ENCODE assay signal across 1 cellular context in genomic region chr20:50274570-50275430, GRCh38.
A peak's percentile ranks its signal among the peaks of the same experiment; 100 is the strongest.
TF ChIP-seq lines count a peak whose summit lies in the region.

No MANE protein-coding gene starts in this region.

TF ChIP-seq in HepG2, 621 proteins besides CTCF, POLR2A, EP300 and RAD21 (continued from another document and continues in another):
- TF ChIP-seq LCORL (IDR thresholded peaks at IDR 0.05) (no peak), LCORL (CRISPR knock-in tag; IDR thresholded peaks at IDR 0.05) (peak; percentile 96), GFI1 (CRISPR knock-in tag; IDR thresholded peaks at IDR 0.05; ENCODE audit: borderline replicate concordance) (no peak; the same call in 1 of the 2 replicates), NFE2L1 (CRISPR knock-in tag; IDR thresholded peaks at IDR 0.05; ENCODE audit: borderline replicate concordance) (no peak; the same call in 1 of the 2 replicates), POLR2G (IDR thresholded peaks at IDR 0.05; ENCODE audit: low read depth, low read length) (0 out of 2 replicates have a peak, but pooled peaks have one; percentile 37), RXRA (CRISPR knock-in tag; IDR thresholded peaks at IDR 0.05) (peak; percentile 99), ZFY (CRISPR knock-in tag; IDR thresholded peaks at IDR 0.05) (peak; percentile 82), ZNF577 (CRISPR knock-in tag; IDR thresholded peaks at IDR 0.05; ENCODE audit: borderline replicate concordance, low read depth) (0 out of 2 replicates have a peak, but pooled peaks have one; percentile 69), SNAPC5 (CRISPR knock-in tag; IDR thresholded peaks at IDR 0.05; ENCODE audit: borderline replicate concordance) (no peak), MLX (CRISPR knock-in tag; IDR thresholded peaks at IDR 0.05) (peak; percentile 95), ZHX1 (CRISPR knock-in tag; IDR thresholded peaks at IDR 0.05; ENCODE audit: low read depth) (peak; percentile 90; the same call in 1 of the 2 replicates), FOXA3 (CRISPR knock-in tag; IDR thresholded peaks at IDR 0.05) (peak; percentile 88), GMEB1 (CRISPR knock-in tag; IDR thresholded peaks at IDR 0.05; ENCODE audit: borderline replicate concordance) (peak; percentile 68), ZNF678 (CRISPR knock-in tag; IDR thresholded peaks at IDR 0.05) (0 out of 2 replicates have a peak, but pooled peaks have one; percentile 40), ZMAT3 (CRISPR knock-in tag; conservative IDR thresholded peaks at IDR 0.05) (peak; percentile 97), ZFP90 (CRISPR knock-in tag; IDR thresholded peaks at IDR 0.05; ENCODE audit: borderline replicate concordance) (peak; percentile 82; the same call in 1 of the 2 replicates), CBX1 (IDR thresholded peaks at IDR 0.05; ENCODE audit: low read depth) (peak; percentile 97), ZNF362 (CRISPR knock-in tag; IDR thresholded peaks at IDR 0.05; ENCODE audit: borderline replicate concordance) (peak; percentile 46; the same call in 1 of the 2 replicates), ZNF607 (CRISPR knock-in tag; IDR thresholded peaks at IDR 0.05; ENCODE audit: borderline replicate concordance) (peak; percentile 66), ZNF414 (CRISPR knock-in tag; IDR thresholded peaks at IDR 0.05) (peak; percentile 68; the same call in 1 of the 2 replicates), KMT2B (CRISPR knock-in tag; IDR thresholded peaks at IDR 0.05) (peak; percentile 69), ZNF256 (CRISPR knock-in tag; conservative IDR thresholded peaks at IDR 0.05) (no peak)
- TF ChIP-seq, protein P1, sequence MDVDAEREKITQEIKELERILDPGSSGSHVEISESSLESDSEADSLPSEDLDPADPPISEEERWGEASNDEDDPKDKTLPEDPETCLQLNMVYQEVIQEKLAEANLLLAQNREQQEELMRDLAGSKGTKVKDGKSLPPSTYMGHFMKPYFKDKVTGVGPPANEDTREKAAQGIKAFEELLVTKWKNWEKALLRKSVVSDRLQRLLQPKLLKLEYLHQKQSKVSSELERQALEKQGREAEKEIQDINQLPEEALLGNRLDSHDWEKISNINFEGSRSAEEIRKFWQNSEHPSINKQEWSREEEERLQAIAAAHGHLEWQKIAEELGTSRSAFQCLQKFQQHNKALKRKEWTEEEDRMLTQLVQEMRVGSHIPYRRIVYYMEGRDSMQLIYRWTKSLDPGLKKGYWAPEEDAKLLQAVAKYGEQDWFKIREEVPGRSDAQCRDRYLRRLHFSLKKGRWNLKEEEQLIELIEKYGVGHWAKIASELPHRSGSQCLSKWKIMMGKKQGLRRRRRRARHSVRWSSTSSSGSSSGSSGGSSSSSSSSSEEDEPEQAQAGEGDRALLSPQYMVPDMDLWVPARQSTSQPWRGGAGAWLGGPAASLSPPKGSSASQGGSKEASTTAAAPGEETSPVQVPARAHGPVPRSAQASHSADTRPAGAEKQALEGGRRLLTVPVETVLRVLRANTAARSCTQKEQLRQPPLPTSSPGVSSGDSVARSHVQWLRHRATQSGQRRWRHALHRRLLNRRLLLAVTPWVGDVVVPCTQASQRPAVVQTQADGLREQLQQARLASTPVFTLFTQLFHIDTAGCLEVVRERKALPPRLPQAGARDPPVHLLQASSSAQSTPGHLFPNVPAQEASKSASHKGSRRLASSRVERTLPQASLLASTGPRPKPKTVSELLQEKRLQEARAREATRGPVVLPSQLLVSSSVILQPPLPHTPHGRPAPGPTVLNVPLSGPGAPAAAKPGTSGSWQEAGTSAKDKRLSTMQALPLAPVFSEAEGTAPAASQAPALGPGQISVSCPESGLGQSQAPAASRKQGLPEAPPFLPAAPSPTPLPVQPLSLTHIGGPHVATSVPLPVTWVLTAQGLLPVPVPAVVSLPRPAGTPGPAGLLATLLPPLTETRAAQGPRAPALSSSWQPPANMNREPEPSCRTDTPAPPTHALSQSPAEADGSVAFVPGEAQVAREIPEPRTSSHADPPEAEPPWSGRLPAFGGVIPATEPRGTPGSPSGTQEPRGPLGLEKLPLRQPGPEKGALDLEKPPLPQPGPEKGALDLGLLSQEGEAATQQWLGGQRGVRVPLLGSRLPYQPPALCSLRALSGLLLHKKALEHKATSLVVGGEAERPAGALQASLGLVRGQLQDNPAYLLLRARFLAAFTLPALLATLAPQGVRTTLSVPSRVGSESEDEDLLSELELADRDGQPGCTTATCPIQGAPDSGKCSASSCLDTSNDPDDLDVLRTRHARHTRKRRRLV (CRISPR knock-in tag; IDR thresholded peaks at IDR 0.05), result peak; percentile 92; the same call in 1 of the 2 replicates
- TF ChIP-seq, protein P2, sequence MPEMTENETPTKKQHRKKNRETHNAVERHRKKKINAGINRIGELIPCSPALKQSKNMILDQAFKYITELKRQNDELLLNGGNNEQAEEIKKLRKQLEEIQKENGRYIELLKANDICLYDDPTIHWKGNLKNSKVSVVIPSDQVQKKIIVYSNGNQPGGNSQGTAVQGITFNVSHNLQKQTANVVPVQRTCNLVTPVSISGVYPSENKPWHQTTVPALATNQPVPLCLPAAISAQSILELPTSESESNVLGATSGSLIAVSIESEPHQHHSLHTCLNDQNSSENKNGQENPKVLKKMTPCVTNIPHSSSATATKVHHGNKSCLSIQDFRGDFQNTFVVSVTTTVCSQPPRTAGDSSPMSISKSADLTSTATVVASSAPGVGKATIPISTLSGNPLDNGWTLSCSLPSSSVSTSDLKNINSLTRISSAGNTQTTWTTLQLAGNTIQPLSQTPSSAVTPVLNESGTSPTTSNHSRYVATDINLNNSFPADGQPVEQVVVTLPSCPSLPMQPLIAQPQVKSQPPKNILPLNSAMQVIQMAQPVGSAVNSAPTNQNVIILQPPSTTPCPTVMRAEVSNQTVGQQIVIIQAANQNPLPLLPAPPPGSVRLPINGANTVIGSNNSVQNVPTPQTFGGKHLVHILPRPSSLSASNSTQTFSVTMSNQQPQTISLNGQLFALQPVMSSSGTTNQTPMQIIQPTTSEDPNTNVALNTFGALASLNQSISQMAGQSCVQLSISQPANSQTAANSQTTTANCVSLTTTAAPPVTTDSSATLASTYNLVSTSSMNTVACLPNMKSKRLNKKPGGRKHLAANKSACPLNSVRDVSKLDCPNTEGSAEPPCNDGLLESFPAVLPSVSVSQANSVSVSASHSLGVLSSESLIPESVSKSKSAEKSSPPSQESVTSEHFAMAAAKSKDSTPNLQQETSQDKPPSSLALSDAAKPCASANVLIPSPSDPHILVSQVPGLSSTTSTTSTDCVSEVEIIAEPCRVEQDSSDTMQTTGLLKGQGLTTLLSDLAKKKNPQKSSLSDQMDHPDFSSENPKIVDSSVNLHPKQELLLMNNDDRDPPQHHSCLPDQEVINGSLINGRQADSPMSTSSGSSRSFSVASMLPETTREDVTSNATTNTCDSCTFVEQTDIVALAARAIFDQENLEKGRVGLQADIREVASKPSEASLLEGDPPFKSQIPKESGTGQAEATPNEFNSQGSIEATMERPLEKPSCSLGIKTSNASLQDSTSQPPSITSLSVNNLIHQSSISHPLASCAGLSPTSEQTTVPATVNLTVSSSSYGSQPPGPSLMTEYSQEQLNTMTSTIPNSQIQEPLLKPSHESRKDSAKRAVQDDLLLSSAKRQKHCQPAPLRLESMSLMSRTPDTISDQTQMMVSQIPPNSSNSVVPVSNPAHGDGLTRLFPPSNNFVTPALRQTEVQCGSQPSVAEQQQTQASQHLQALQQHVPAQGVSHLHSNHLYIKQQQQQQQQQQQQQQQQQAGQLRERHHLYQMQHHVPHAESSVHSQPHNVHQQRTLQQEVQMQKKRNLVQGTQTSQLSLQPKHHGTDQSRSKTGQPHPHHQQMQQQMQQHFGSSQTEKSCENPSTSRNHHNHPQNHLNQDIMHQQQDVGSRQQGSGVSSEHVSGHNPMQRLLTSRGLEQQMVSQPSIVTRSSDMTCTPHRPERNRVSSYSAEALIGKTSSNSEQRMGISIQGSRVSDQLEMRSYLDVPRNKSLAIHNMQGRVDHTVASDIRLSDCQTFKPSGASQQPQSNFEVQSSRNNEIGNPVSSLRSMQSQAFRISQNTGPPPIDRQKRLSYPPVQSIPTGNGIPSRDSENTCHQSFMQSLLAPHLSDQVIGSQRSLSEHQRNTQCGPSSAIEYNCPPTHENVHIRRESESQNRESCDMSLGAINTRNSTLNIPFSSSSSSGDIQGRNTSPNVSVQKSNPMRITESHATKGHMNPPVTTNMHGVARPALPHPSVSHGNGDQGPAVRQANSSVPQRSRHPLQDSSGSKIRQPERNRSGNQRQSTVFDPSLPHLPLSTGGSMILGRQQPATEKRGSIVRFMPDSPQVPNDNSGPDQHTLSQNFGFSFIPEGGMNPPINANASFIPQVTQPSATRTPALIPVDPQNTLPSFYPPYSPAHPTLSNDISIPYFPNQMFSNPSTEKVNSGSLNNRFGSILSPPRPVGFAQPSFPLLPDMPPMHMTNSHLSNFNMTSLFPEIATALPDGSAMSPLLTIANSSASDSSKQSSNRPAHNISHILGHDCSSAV (CRISPR knock-in tag; IDR thresholded peaks at IDR 0.05; ENCODE audit: borderline replicate concordance), result no peak
- TF ChIP-seq, protein P3, sequence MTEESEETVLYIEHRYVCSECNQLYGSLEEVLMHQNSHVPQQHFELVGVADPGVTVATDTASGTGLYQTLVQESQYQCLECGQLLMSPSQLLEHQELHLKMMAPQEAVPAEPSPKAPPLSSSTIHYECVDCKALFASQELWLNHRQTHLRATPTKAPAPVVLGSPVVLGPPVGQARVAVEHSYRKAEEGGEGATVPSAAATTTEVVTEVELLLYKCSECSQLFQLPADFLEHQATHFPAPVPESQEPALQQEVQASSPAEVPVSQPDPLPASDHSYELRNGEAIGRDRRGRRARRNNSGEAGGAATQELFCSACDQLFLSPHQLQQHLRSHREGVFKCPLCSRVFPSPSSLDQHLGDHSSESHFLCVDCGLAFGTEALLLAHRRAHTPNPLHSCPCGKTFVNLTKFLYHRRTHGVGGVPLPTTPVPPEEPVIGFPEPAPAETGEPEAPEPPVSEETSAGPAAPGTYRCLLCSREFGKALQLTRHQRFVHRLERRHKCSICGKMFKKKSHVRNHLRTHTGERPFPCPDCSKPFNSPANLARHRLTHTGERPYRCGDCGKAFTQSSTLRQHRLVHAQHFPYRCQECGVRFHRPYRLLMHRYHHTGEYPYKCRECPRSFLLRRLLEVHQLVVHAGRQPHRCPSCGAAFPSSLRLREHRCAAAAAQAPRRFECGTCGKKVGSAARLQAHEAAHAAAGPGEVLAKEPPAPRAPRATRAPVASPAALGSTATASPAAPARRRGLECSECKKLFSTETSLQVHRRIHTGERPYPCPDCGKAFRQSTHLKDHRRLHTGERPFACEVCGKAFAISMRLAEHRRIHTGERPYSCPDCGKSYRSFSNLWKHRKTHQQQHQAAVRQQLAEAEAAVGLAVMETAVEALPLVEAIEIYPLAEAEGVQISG (CRISPR knock-in tag; IDR thresholded peaks at IDR 0.05), result peak; percentile 78
- TF ChIP-seq, protein P4, sequence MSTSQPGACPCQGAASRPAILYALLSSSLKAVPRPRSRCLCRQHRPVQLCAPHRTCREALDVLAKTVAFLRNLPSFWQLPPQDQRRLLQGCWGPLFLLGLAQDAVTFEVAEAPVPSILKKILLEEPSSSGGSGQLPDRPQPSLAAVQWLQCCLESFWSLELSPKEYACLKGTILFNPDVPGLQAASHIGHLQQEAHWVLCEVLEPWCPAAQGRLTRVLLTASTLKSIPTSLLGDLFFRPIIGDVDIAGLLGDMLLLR (CRISPR knock-in tag; IDR thresholded peaks at IDR 0.05), result peak; percentile 89; the same call in 1 of the 2 replicates
